18 cellular contexts compared by ENCODE assay signal in genomic region chr14:56181666-56182065, GRCh38.
DNase-seq lines count a peak whose midpoint lies in the region; ATAC-seq and TF ChIP-seq lines count a peak whose summit lies in the region.
"Had no signal": no experiment of that assay in that cellular context is flagged by ENCODE, and none has a peak within 500 bp of the region (broad histone marks: within the 10 kb centered on the region; RNA-seq: fewer than 3 reads in every experiment).

No MANE protein-coding gene starts in this region.

- peaks cover 42% of the 10 kb centered on the region for H3K4me1 ChIP-seq in endocrine pancreas (ENCODE audit: control insufficient read depth, insufficient read depth, low read length)
- no peaks in the 10 kb centered on the region for H3K4me1 ChIP-seq in upper lobe of right lung

- ATAC-seq in upper lobe of right lung = peak; percentile 67
- no peak for ATAC-seq in stimulated activated naive CD8-positive, alpha-beta T cell treated with anti-CD3 and anti-CD28 coated beads, Interleukin-15, Interleukin-2, amounts not matched to agents 100 U/mL and 50 U/mL, for 24 hours
- no peak for ATAC-seq in activated naive CD4-positive, alpha-beta T cell treated with anti-CD3 and anti-CD28 coated beads, Interleukin-2, amount 50 U/mL, for 72 hours
- ATAC-seq: activated CD8-positive, alpha-beta T cell treated with anti-CD3 and anti-CD28 coated beads, Interleukin-2, amount 10 ng/mL, durations not matched to agents 7 days and 5 days; CD8-positive, alpha-beta T cell; gastroesophageal sphincter had no signal

- H3K27me3 ChIP-seq in endocrine pancreas (ENCODE audit: control insufficient read depth, insufficient read depth, low read length) (no peaks in the 10 kb centered on the region), upper lobe of right lung (no peaks in the 10 kb centered on the region)
- H3K27me3 ChIP-seq: gastroesophageal sphincter had no signal

- DNase-seq in NCI-H1694 (lab: John Stamatoyannopoulos, UW) = peak; percentile 21
- DNase-seq in NCI-H1694 treated with DMSO at 0.1 percent for 48 hours (lab: John Stamatoyannopoulos, UW) = no peak
- peak; percentile 77 for DNase-seq in NCI-H2196 treated with DMSO at 0.1 percent for 48 hours (lab: John Stamatoyannopoulos, UW; ENCODE audit: unreplicated experiment)
- no peak for DNase-seq in upper lobe of right lung
- DNase-seq in stimulated activated naive CD8-positive, alpha-beta T cell treated with anti-CD3 and anti-CD28 coated beads, Interleukin-15, Interleukin-2, amounts not matched to agents 100 U/mL and 50 U/mL, for 24 hours = no peak
- no peak for DNase-seq in activated naive CD4-positive, alpha-beta T cell treated with anti-CD3 and anti-CD28 coated beads, Interleukin-2, amount 50 U/mL, for 72 hours (ENCODE audit: low spot score in 2 of 2)
- DNase-seq in amniotic stem cell (lab: John Stamatoyannopoulos, UW) = no peak
- DNase-seq: 8988T; activated CD8-positive, alpha-beta T cell treated with anti-CD3 and anti-CD28 coated beads, Interleukin-2, amount 10 ng/mL, durations not matched to agents 7 days and 5 days; activated gamma-delta T cell treated with Interleukin-2 at 50 U/mL for 16 hours; CD8-positive, alpha-beta T cell; islet precursor cell; naive B cell; retina had no signal

- no peaks in the 10 kb centered on the region for H3K9me3 ChIP-seq in endocrine pancreas (ENCODE audit: control insufficient read depth, low read length)
- H3K9me3 ChIP-seq in upper lobe of right lung = no peaks in the 10 kb centered on the region
- H3K9me3 ChIP-seq: gastroesophageal sphincter had no signal

- H3K4me3 ChIP-seq in endocrine pancreas (ENCODE audit: control insufficient read depth, insufficient read depth, low read length) = peak overlapping the region; percentile 15
- no peak overlapping the region for H3K4me3 ChIP-seq in upper lobe of right lung
- H3K4me3 ChIP-seq: gastroesophageal sphincter had no signal

- intact Hi-C loops in upper lobe of right lung (cut with DNase I) = no loop called here

- no peak for TF ChIP-seq CTCF in upper lobe of right lung (IDR thresholded peaks at IDR 0.05)

- H3K36me3 ChIP-seq in endocrine pancreas (ENCODE audit: control insufficient read depth, insufficient read depth, low read length) = no peaks in the 10 kb centered on the region
- peaks cover 5% of the 10 kb centered on the region for H3K36me3 ChIP-seq in upper lobe of right lung

- no peak overlapping the region for H3K27ac ChIP-seq in upper lobe of right lung
- H3K27ac ChIP-seq: gastroesophageal sphincter, KMS-11 had no signal

- peak overlapping the region in 1 of 2 donors; percentile 31 for H3K27ac Mint-ChIP-seq in activated naive CD4-positive, alpha-beta T cell treated with anti-CD3 and anti-CD28 coated beads, Interleukin-2, amount 50 U/mL, for 72 hours
- H3K27ac Mint-ChIP-seq: activated CD8-positive, alpha-beta T cell treated with anti-CD3 and anti-CD28 coated beads, Interleukin-2, amount 10 ng/mL, durations not matched to agents 7 days and 5 days; CD8-positive, alpha-beta T cell; stimulated activated naive CD8-positive, alpha-beta T cell treated with anti-CD3 and anti-CD28 coated beads, Interleukin-15, Interleukin-2, amounts not matched to agents 100 ng/mL and 50 ng/mL, for 24 hours had no signal

- peaks cover 0 to 6% of the 10 kb centered on the region in 2 donors for H3K9me3 Mint-ChIP-seq in activated naive CD4-positive, alpha-beta T cell treated with anti-CD3 and anti-CD28 coated beads, Interleukin-2, amount 50 U/mL, for 72 hours
- H3K9me3 Mint-ChIP-seq: CD8-positive, alpha-beta T cell; naive B cell; stimulated activated naive CD8-positive, alpha-beta T cell treated with anti-CD3 and anti-CD28 coated beads, Interleukin-15, Interleukin-2, amounts not matched to agents 100 ng/mL and 50 ng/mL, for 24 hours had no signal

- peaks cover 7 to 14% of the 10 kb centered on the region in 2 donors for H3K36me3 Mint-ChIP-seq in activated naive CD4-positive, alpha-beta T cell treated with anti-CD3 and anti-CD28 coated beads, Interleukin-2, amount 50 U/mL, for 72 hours

- no peak overlapping the region for H3K9ac ChIP-seq in endocrine pancreas (ENCODE audit: control insufficient read depth, insufficient read depth, low read length)
- H3K9ac ChIP-seq: KMS-11 had no signal

Comparison
In these comparisons a context has a peak if more than half of its experiments do, and no peak if none do; other contexts are left out.
1. DNase-seq: peak in NCI-H1694 (single experiment) and NCI-H2196 treated with DMSO at 0.1 percent for 48 hours (single experiment); none in NCI-H1694 treated with DMSO at 0.1 percent for 48 hours (single experiment), upper lobe of right lung (single experiment), stimulated activated naive CD8-positive, alpha-beta T cell treated with anti-CD3 and anti-CD28 coated beads, Interleukin-15, Interleukin-2, amounts not matched to agents 100 U/mL and 50 U/mL, for 24 hours (single experiment), activated naive CD4-positive, alpha-beta T cell treated with anti-CD3 and anti-CD28 coated beads, Interleukin-2, amount 50 U/mL, for 72 hours (0 of 2) and amniotic stem cell (single experiment).